In the genomic region with DNA sequence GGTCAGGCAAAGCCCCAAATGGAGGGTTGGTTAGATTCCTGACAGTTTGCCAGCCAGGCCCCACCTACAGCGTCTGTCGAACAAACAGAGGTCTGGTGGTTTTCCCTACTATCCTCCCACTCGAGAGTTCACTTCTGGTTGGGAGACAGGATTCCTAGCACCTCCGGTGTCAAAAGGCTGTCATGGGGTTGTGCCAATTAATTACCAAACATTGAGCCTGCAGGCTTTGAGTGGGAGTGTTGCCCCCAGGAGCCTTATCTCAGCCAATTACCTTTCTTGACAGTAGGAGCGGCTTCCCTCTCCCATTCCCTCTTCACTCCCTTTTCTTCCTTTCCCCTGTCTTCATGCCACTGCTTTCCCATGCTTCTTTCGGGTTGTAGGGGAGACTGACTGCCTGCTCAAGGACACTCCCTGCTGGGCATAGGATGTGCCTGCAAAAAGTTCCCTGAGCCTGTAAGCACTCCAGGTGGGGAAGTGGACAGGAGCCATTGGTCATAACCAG, we compare ENCODE assay signal across 8 cellular contexts. TPM values are rescaled to one million over a fixed set of nuclear protein-coding genes. Genes with fewer than 3 reads are reported as not detected.
DNase-seq lines count a peak whose midpoint lies in the region; ATAC-seq and TF ChIP-seq lines count a peak whose summit lies in the region.

No MANE protein-coding gene starts in this region.

- H3K4me3 Mint-ChIP-seq in chondrocyte (ENCODE audit: unreplicated experiment): no peak overlapping the region
- no peak overlapping the region for H3K4me3 Mint-ChIP-seq in naive thymus-derived CD8-positive, alpha-beta T cell

- POLR2A ChIA-PET in naive thymus-derived CD8-positive, alpha-beta T cell (lab: Charles Lee): no interaction called here

- H3K36me3 Mint-ChIP-seq in chondrocyte (ENCODE audit: low read depth): peaks cover 35% of the 10 kb centered on the region
- peaks cover 6 to 68% (median 22%) of the 10 kb centered on the region in 3 donors for H3K36me3 Mint-ChIP-seq in naive thymus-derived CD8-positive, alpha-beta T cell

- no peaks in the 10 kb centered on the region for H3K27me3 Mint-ChIP-seq in chondrocyte (ENCODE audit: low read depth)
- no peaks in the 10 kb centered on the region for H3K27me3 Mint-ChIP-seq in naive thymus-derived CD8-positive, alpha-beta T cell

- DNase-seq in EH (ENCODE audit: low read depth): peak; percentile 54
- DNase-seq in LHCN-M2 (ENCODE audit: low read depth): peak; percentile 24
- DNase-seq in chondrocyte (ENCODE audit: low spot score): no peak
- DNase-seq in naive thymus-derived CD8-positive, alpha-beta T cell: no peak
- no peak for DNase-seq in NCI-H748 (lab: John Stamatoyannopoulos, UW; ENCODE audit: unreplicated experiment)
- DNase-seq in GM19238 (ENCODE audit: insufficient read length, low spot score): no peak

- no peaks in the 10 kb centered on the region for H3K9me3 Mint-ChIP-seq in chondrocyte (ENCODE audit: low read depth)
- no peaks in the 10 kb centered on the region for H3K9me3 Mint-ChIP-seq in naive thymus-derived CD8-positive, alpha-beta T cell

- no peak for ATAC-seq in naive thymus-derived CD8-positive, alpha-beta T cell
- ATAC-seq in GM19452 (IDR thresholded peaks at IDR 0.05; ENCODE audit: unreplicated experiment) (no peak), GM21737 (IDR thresholded peaks at IDR 0.05; ENCODE audit: unreplicated experiment) (no peak)

- peak; percentile 68 for TF ChIP-seq CTCF in chondrocyte (IDR thresholded peaks at IDR 0.05)

- H3K4me1 Mint-ChIP-seq in chondrocyte (ENCODE audit: low read depth): no peaks in the 10 kb centered on the region
- peaks cover 7 to 29% (median 15%) of the 10 kb centered on the region in 4 donors for H3K4me1 Mint-ChIP-seq in naive thymus-derived CD8-positive, alpha-beta T cell

- H3K27ac Mint-ChIP-seq in chondrocyte (ENCODE audit: unreplicated experiment): no peak overlapping the region
- H3K27ac Mint-ChIP-seq in naive thymus-derived CD8-positive, alpha-beta T cell: peak overlapping the region in 6 of 10 donors; percentile 6 to 66 (median 53)

RNA-seq across cellular contexts. Expression of a gene that starts 4.7 kb away (rescaled TPM):
- 0.32 and 0.86 TPM in 2 replicates for total RNA-seq in LHCN-M2 (2014; rRNA removed)
- 0.62 TPM for polyA plus RNA-seq in LHCN-M2 (2012)
- total RNA-seq in chondrocyte: 0.27 to 1.4 TPM in 2 of 3 replicates, not detected in the other
- total RNA-seq in naive thymus-derived CD8-positive, alpha-beta T cell: 1 to 10 TPM in 1 of 2 experiments, under 1 TPM in 1; 0.69 to 2.0 TPM
- under 1 TPM; 0.19 to 0.41 (median 0.39) TPM for polyA plus RNA-seq in naive thymus-derived CD8-positive, alpha-beta T cell

RNA-seq across cellular contexts. Expression of a gene that starts 8.4 kb away (rescaled TPM):
- total RNA-seq in LHCN-M2 (2014; rRNA removed) (4.6 and 14.1 TPM in 2 replicates), chondrocyte (23.3 to 27.1 TPM (median 26.3 TPM) in 3 replicates)
- 6.2 TPM for polyA plus RNA-seq in LHCN-M2 (2012)
- 10 to 100 TPM; 30.4 to 31.0 TPM for total RNA-seq in naive thymus-derived CD8-positive, alpha-beta T cell
- polyA plus RNA-seq in naive thymus-derived CD8-positive, alpha-beta T cell: 10 to 100 TPM; 14.6 to 26.4 (median 15.0) TPM

RNA-seq across cellular contexts. Expression of a gene that starts 43.1 kb away (rescaled TPM):
- total RNA-seq in LHCN-M2 (2014; rRNA removed): 47.0 and 75.3 TPM in 2 replicates
- polyA plus RNA-seq in LHCN-M2 (2012): 25.5 TPM
- total RNA-seq in chondrocyte: 16.2 to 22.7 TPM (median 16.6 TPM) in 3 replicates
- total RNA-seq in naive thymus-derived CD8-positive, alpha-beta T cell: 10 to 100 TPM; 14.9 to 15.6 TPM
- polyA plus RNA-seq in naive thymus-derived CD8-positive, alpha-beta T cell: 1 to 10 TPM; 6.7 to 8.3 (median 6.7) TPM

RNA-seq across cellular contexts. Expression of a gene that starts 49.6 kb away (rescaled TPM):
- total RNA-seq in LHCN-M2 (2014; rRNA removed) (149 and 156 TPM in 2 replicates), chondrocyte (233 to 265 TPM (median 240 TPM) in 3 replicates)
- polyA plus RNA-seq in LHCN-M2 (2012): 127 TPM
- 100 to 1,000 TPM; 106 to 118 TPM for total RNA-seq in naive thymus-derived CD8-positive, alpha-beta T cell
- polyA plus RNA-seq in naive thymus-derived CD8-positive, alpha-beta T cell: 100 to 1,000 TPM; 121 to 138 (median 130) TPM

Comparison
In these comparisons a context has a peak if more than half of its experiments do, and no peak if none do; other contexts are left out.
1. DNase-seq: peak in EH (single experiment) and LHCN-M2 (single experiment); none in chondrocyte (single experiment), naive thymus-derived CD8-positive, alpha-beta T cell (0 of 10), NCI-H748 (single experiment) and GM19238 (single experiment).